Comparison of ENCODE assay signal across 1 cellular context in genomic region chr10:6401562-6402348, GRCh38.
A peak's percentile ranks its signal among the peaks of the same experiment; 100 is the strongest.
TF ChIP-seq lines count a peak whose summit lies in the region.

No MANE protein-coding gene starts in this region.

TF ChIP-seq in A549, 52 proteins besides CTCF, POLR2A, EP300 and RAD21 (continued from another document):
- TF ChIP-seq FOSL2 (IDR thresholded peaks at IDR 0.05): no peak
- TF ChIP-seq FOSL2 (CRISPR knock-in tag; IDR thresholded peaks at IDR 0.05): peak; percentile 85
- TF ChIP-seq HES2 (IDR thresholded peaks at IDR 0.05): no peak
- no peak for TF ChIP-seq HMGXB4 (CRISPR knock-in tag; IDR thresholded peaks at IDR 0.05; ENCODE audit: borderline replicate concordance)
- no peak for TF ChIP-seq HOXA7 (CRISPR knock-in tag; IDR thresholded peaks at IDR 0.05)
- peak; percentile 71; the same call in 1 of the 2 replicates for TF ChIP-seq MAX (IDR thresholded peaks at IDR 0.05)
- TF ChIP-seq CBX2 (IDR thresholded peaks at IDR 0.05; ENCODE audit: borderline replicate concordance, low read depth): no peak
- no peak for TF ChIP-seq HEYL (CRISPR knock-in tag; IDR thresholded peaks at IDR 0.05)
- peak; percentile 36 to 88; a peak in 3 of 4 replicates for TF ChIP-seq CEBPB (IDR thresholded peaks at IDR 0.05)
- TF ChIP-seq BCL3 (IDR thresholded peaks at IDR 0.05): 0 out of 3 replicates have a peak, but pooled peaks have one; percentile 18
- TF ChIP-seq USF2 (IDR thresholded peaks at IDR 0.05): no peak
- no peak for TF ChIP-seq TP53 (CRISPR knock-in tag; IDR thresholded peaks at IDR 0.05)
- TF ChIP-seq CBX8 (IDR thresholded peaks at IDR 0.05): no peak
- no peak for TF ChIP-seq PBX3 (IDR thresholded peaks at IDR 0.05)
- TF ChIP-seq E2F6 (IDR thresholded peaks at IDR 0.05; ENCODE audit: borderline replicate concordance, low read depth): no peak
- no peak for TF ChIP-seq RCOR1 (IDR thresholded peaks at IDR 0.05; ENCODE audit: low read depth, low read length)
- TF ChIP-seq POLR2AphosphoS2 (conservative IDR thresholded peaks at IDR 0.05; ENCODE audit: low read length): no peak
- TF ChIP-seq MYC (IDR thresholded peaks at IDR 0.05; ENCODE audit: borderline replicate concordance, low read length): no peak
- peak; percentile 97 for TF ChIP-seq SMC3 (IDR thresholded peaks at IDR 0.05)
- no peak for TF ChIP-seq ZNF302 (CRISPR knock-in tag; IDR thresholded peaks at IDR 0.05)
- no peak for TF ChIP-seq CHD2 (IDR thresholded peaks at IDR 0.05; ENCODE audit: low read length, partially characterized antibody)
- no peak for TF ChIP-seq ZSCAN20 (CRISPR knock-in tag; IDR thresholded peaks at IDR 0.05)
- no peak for TF ChIP-seq NPAS2 (CRISPR knock-in tag; IDR thresholded peaks at IDR 0.05; ENCODE audit: borderline replicate concordance)
- TF ChIP-seq JUN (IDR thresholded peaks at IDR 0.05): peak; percentile 74 to 81
- TF ChIP-seq TFCP2L1 (CRISPR knock-in tag; IDR thresholded peaks at IDR 0.05): no peak
